21 cellular contexts compared by ENCODE assay signal in genomic region chr9:131663288-131663687, GRCh38.
DNase-seq lines count a peak whose midpoint lies in the region; ATAC-seq, FAIRE-seq and TF ChIP-seq lines count a peak whose summit lies in the region.
"Had no signal": no experiment of that assay in that cellular context is flagged by ENCODE, and none has a peak within 500 bp of the region (broad histone marks: within the 10 kb centered on the region; RNA-seq: fewer than 3 reads in every experiment).

No MANE protein-coding gene starts in this region.

- H4K20me1 ChIP-seq in HepG2 (ENCODE audit: insufficient read depth, low read length), result no peaks in the 10 kb centered on the region
- H4K20me1 ChIP-seq in SK-N-SH (ENCODE audit: insufficient read depth), result peaks cover 36% of the 10 kb centered on the region

- peaks cover 13% of the 10 kb centered on the region for H3K4me1 ChIP-seq in HepG2 (ENCODE audit: insufficient read depth, low read length)
- H3K4me1 ChIP-seq in right lobe of liver, result peaks cover 0 to 15% (median 6%) of the 10 kb centered on the region in 4 donors
- peaks cover 7 to 17% of the 10 kb centered on the region in 2 experiments for H3K4me1 ChIP-seq in SK-N-SH (ENCODE audit: control insufficient read depth in 1 of 2, insufficient read depth in 2 of 2, low read depth in 1 of 2, low read length in 1 of 2)

- H3K79me2 ChIP-seq in HepG2 (ENCODE audit: insufficient read depth, low read length) (peaks cover 25% of the 10 kb centered on the region), SK-N-SH (ENCODE audit: insufficient read depth) (peaks cover 55% of the 10 kb centered on the region)

- no peak overlapping the region for H3K4me2 ChIP-seq in HepG2 (ENCODE audit: low read depth, low read length)
- no peak overlapping the region for H3K4me2 ChIP-seq in SK-N-SH

- no peak overlapping the region for H3K4me3 Mint-ChIP-seq in brain
- peak overlapping the region; percentile 25 to 39 for H3K4me3 Mint-ChIP-seq in stimulated activated naive B cell treated with anti-CD40 and anti-IgM and Interleukin-4, amounts not matched to agents 10 μg/mL and 1 μg/mL and 100 μg/mL, for 72 hours
- H3K4me3 Mint-ChIP-seq: endodermal cell, H9, type B pancreatic cell had no signal

- CTCF ChIA-PET in HepG2 (lab: Yijun Ruan, JAX; ENCODE audit: low intra/inter-chr PET ratio, low total read pairs), result no interaction called here
- CTCF ChIA-PET in SK-N-SH (lab: Yijun Ruan, JAX), result interaction anchor here (1.4 kb wide), 1 partner anchor 9 kb away, joined by 3 read pairs; no protein-coding TSS in a partner anchor

- POLR2A ChIA-PET in HepG2 (lab: Yijun Ruan, JAX) (no interaction called here), SK-N-SH (lab: Yijun Ruan, JAX) (interaction anchor here (0.6 kb wide), 1 partner anchor 54 kb away, joined by 3 read pairs; no protein-coding TSS in a partner anchor)

- peaks cover 4% of the 10 kb centered on the region for H3F3A ChIP-seq in SK-N-SH (replicated peaks; ENCODE audit: insufficient read depth)

- H3K27me3 Mint-ChIP-seq in brain, result no peaks in the 10 kb centered on the region
- no peaks in the 10 kb centered on the region for H3K27me3 Mint-ChIP-seq in stimulated activated naive B cell treated with anti-CD40 and anti-IgM and Interleukin-4, amounts not matched to agents 10 μg/mL and 1 μg/mL and 100 μg/mL, for 72 hours
- H3K27me3 Mint-ChIP-seq: activated naive CD8-positive, alpha-beta T cell treated with anti-CD3 and anti-CD28 coated beads, Interleukin-2, amount 10 ng/mL, durations not matched to agents 7 days and 5 days; type B pancreatic cell had no signal

- DNase-seq in HepG2 (ENCODE audit: low spot score) (no peak), right lobe of liver (no peak), SK-N-SH (peak; percentile 76), COR-L47 (lab: John Stamatoyannopoulos, UW) (no peak), posterior cingulate gyrus (no peak), GM12892 (ENCODE audit: insufficient read length) (no peak)
- DNase-seq in stimulated activated naive B cell treated with anti-CD40 and anti-IgM and Interleukin-4, amounts not matched to agents 10 μg/mL and 1 μg/mL and 100 μg/mL, for 72 hours, result no peak
- DNase-seq: activated naive CD8-positive, alpha-beta T cell treated with anti-CD3 and anti-CD28 coated beads, Interleukin-2, amount 10 ng/mL, durations not matched to agents 7 days and 5 days; endodermal cell; H9; left cardiac atrium; MV-4-11; NCI-H187; NCI-H82; psoas muscle; stimulated activated CD4-positive, alpha-beta T cell treated with anti-CD3 and anti-CD28 coated beads, Interleukin-2, amount 100 ng/mL, for 24 hours; stomach; T-helper 9 cell had no signal

- TF ChIP-seq CTCF in HepG2 (CRISPR knock-in tag; IDR thresholded peaks at IDR 0.05), result no peak
- no peak for TF ChIP-seq CTCF in right lobe of liver (IDR thresholded peaks at IDR 0.05)
- TF ChIP-seq CTCF in SK-N-SH (IDR thresholded peaks at IDR 0.05), result no peak
- no peak for TF ChIP-seq CTCF in brain (conservative IDR thresholded peaks at IDR 0.05)

- no peaks in the 10 kb centered on the region for H3K9me2 ChIP-seq in SK-N-SH

- H3K4me3 ChIP-seq in HepG2 (replicated peaks in 1 of 3; ENCODE audit: insufficient read depth in 1 of 3, low read depth in 2 of 3, low read length in 3 of 3), result no peak overlapping the region
- no peak overlapping the region for H3K4me3 ChIP-seq in right lobe of liver
- no peak overlapping the region for H3K4me3 ChIP-seq in SK-N-SH (ENCODE audit: low read depth in 2 of 2, low read length in 1 of 2)
- H3K4me3 ChIP-seq: psoas muscle, stomach had no signal

- in situ Hi-C loops in HepG2 (cut with HindIII; ENCODE audit: extremely low pct_ligation_motif_present, low pct_unique_long_range_greater_than_20kb), result no loop called here

- BruUV-seq in HepG2 (replicated peaks; lab: Mats Ljungman, UMichigan), result no TSS peak

- H3K9me3 ChIP-seq in HepG2 (ENCODE audit: low read length) (no peaks in the 10 kb centered on the region), right lobe of liver (no peaks in the 10 kb centered on the region), SK-N-SH (no peaks in the 10 kb centered on the region)
- H3K9me3 ChIP-seq: psoas muscle, stomach had no signal

- H3K9ac ChIP-seq in HepG2 (ENCODE audit: insufficient read depth, low read depth, low read length) (no peak overlapping the region), SK-N-SH (no peak overlapping the region)

- intact Hi-C loops in HepG2 (cut with micrococcal nuclease; ENCODE audit: unreplicated experiment) (no loop called here), right lobe of liver (cut with DNase I) (no loop called here), posterior cingulate gyrus (cut with DNase I) (no loop called here)

- H3K27ac Mint-ChIP-seq in brain, result peak overlapping the region in 3 of 5 experiments; percentile 2 to 69 (median 8)
- H3K27ac Mint-ChIP-seq in stimulated activated naive B cell treated with anti-CD40 and anti-IgM and Interleukin-4, amounts not matched to agents 10 μg/mL and 1 μg/mL and 100 μg/mL, for 72 hours, result peak overlapping the region; percentile 3
- H3K27ac Mint-ChIP-seq: activated naive CD8-positive, alpha-beta T cell treated with anti-CD3 and anti-CD28 coated beads, Interleukin-2, amount 10 ng/mL, durations not matched to agents 7 days and 5 days; endodermal cell; type B pancreatic cell had no signal

- ATAC-seq in HepG2, result no peak
- no peak for ATAC-seq in right lobe of liver
- ATAC-seq in stimulated activated naive B cell treated with anti-CD40 and anti-IgM and Interleukin-4, amounts not matched to agents 10 μg/mL and 1 μg/mL and 100 μg/mL, for 72 hours (replicated peaks), result no peak
- ATAC-seq: activated CD4-positive, CD25-positive, alpha-beta regulatory T cell treated with anti-CD3 and anti-CD28 coated beads, Interleukin-2, amount 50 U/mL, for 24 hours; left cardiac atrium; psoas muscle had no signal

- no peak for TF ChIP-seq EP300 in HepG2 (IDR thresholded peaks at IDR 0.05; ENCODE audit: low read depth in 2 of 2, low read length in 2 of 2)
- TF ChIP-seq EP300 in HepG2 (CRISPR knock-in tag; IDR thresholded peaks at IDR 0.05; ENCODE audit: borderline replicate concordance), result no peak
- TF ChIP-seq EP300 in SK-N-SH (IDR thresholded peaks at IDR 0.05; ENCODE audit: borderline replicate concordance in 1 of 2, low read depth in 1 of 2, low read length in 1 of 2), result peak in 1 of 2 experiments; percentile 65; a peak in 2 of 4 replicates

- WGBS in HepG2 (ENCODE audit: low lambda C conversion rate), result 85% methylated on average over 5 of the region's 5 CpGs
- WGBS in right lobe of liver (ENCODE audit: insufficient coverage, low coverage, low lambda C conversion rate, missing lambda C conversion rate), result 75% methylated on average over 5 of the region's 5 CpGs
- 81% methylated on average over 5 of the region's 5 CpGs for WGBS in SK-N-SH (ENCODE audit: low lambda C conversion rate)

- no peak for FAIRE-seq in HepG2 (lab: Jason Lieb, UNC)
- FAIRE-seq in GM12892 (lab: Jason Lieb, UNC), result no peak

- H3K27ac ChIP-seq in HepG2 (ENCODE audit: extremely low read length, insufficient read depth, low read length) (no peak overlapping the region), right lobe of liver (no peak overlapping the region), SK-N-SH (ENCODE audit: low read depth in 2 of 2, low read length in 1 of 2) (peak overlapping the region in 1 of 2 experiments; percentile 30; a peak in 1 of 4 replicates)
- H3K27ac ChIP-seq: psoas muscle, stomach had no signal

- peaks cover 7 to 17% (median 10%) of the 10 kb centered on the region in 5 experiments for H3K9me3 Mint-ChIP-seq in brain
- H3K9me3 Mint-ChIP-seq in stimulated activated naive B cell treated with anti-CD40 and anti-IgM and Interleukin-4, amounts not matched to agents 10 μg/mL and 1 μg/mL and 100 μg/mL, for 72 hours, result no peaks in the 10 kb centered on the region
- H3K9me3 Mint-ChIP-seq: type B pancreatic cell had no signal

- TF ChIP-seq POLR2A in HepG2 (IDR thresholded peaks at IDR 0.05; ENCODE audit: insufficient read depth in 1 of 2, low read depth in 2 of 2, low read length in 2 of 2) (no peak), right lobe of liver (IDR thresholded peaks at IDR 0.05) (no peak), GM12892 (IDR thresholded peaks at IDR 0.05; ENCODE audit: low read depth, low read length) (no peak)

- H3K36me3 Mint-ChIP-seq in brain, result peaks cover 29% of the 10 kb centered on the region
- H3K36me3 Mint-ChIP-seq in stimulated activated naive B cell treated with anti-CD40 and anti-IgM and Interleukin-4, amounts not matched to agents 10 μg/mL and 1 μg/mL and 100 μg/mL, for 72 hours, result peaks cover 50 to 68% of the 10 kb centered on the region in 2 donors

- H3K27me3 ChIP-seq in HepG2 (ENCODE audit: control insufficient read depth in 1 of 2, insufficient read depth in 2 of 2, low read length in 2 of 2) (no peaks in the 10 kb centered on the region), right lobe of liver (no peaks in the 10 kb centered on the region), SK-N-SH (ENCODE audit: insufficient read depth) (no peaks in the 10 kb centered on the region)
- H3K27me3 ChIP-seq: stomach had no signal

- H2AFZ ChIP-seq in HepG2 (ENCODE audit: low read length) (no peak overlapping the region), SK-N-SH (ENCODE audit: low read depth) (no peak overlapping the region)

- H3K4me1 Mint-ChIP-seq in brain, result peaks cover 39% of the 10 kb centered on the region
- peaks cover 54 to 91% of the 10 kb centered on the region in 2 donors for H3K4me1 Mint-ChIP-seq in stimulated activated naive B cell treated with anti-CD40 and anti-IgM and Interleukin-4, amounts not matched to agents 10 μg/mL and 1 μg/mL and 100 μg/mL, for 72 hours

- H3K36me3 ChIP-seq in HepG2 (replicated peaks in 1 of 2; ENCODE audit: control insufficient read depth in 1 of 2, insufficient read depth in 2 of 2, low read length in 2 of 2), result no peaks in the 10 kb centered on the region; a peak in 1 of 5 replicates
- H3K36me3 ChIP-seq in right lobe of liver, result no peaks in the 10 kb centered on the region
- H3K36me3 ChIP-seq in SK-N-SH (replicated peaks in 1 of 2; ENCODE audit: control insufficient read depth in 1 of 2, insufficient read depth in 2 of 2, low read length in 1 of 2), result no peaks in the 10 kb centered on the region
- H3K36me3 ChIP-seq: stomach had no signal

- TF ChIP-seq RAD21 in HepG2 (CRISPR knock-in tag; IDR thresholded peaks at IDR 0.05) (no peak), SK-N-SH (IDR thresholded peaks at IDR 0.05; ENCODE audit: low read length) (no peak)

TF ChIP-seq in HepG2, 621 proteins besides CTCF, POLR2A, EP300 and RAD21:
- TF ChIP-seq ZNF562 (CRISPR knock-in tag; IDR thresholded peaks at IDR 0.05; ENCODE audit: borderline replicate concordance) (no peak), MAFK (conservative IDR thresholded peaks at IDR 0.05 in 1 of 2, IDR thresholded peaks at IDR 0.05 in 1 of 2; ENCODE audit: low read length in 2 of 2) (peak; percentile 24 to 26; a peak in 2 of 4 replicates)

TF ChIP-seq in SK-N-SH, 30 proteins besides CTCF, POLR2A, EP300 and RAD21 (continues in another document):
- TF ChIP-seq RCOR1 (IDR thresholded peaks at IDR 0.05; ENCODE audit: low read length), result peak; percentile 80; the same call in 1 of the 2 replicates
- TF ChIP-seq, protein P1, sequence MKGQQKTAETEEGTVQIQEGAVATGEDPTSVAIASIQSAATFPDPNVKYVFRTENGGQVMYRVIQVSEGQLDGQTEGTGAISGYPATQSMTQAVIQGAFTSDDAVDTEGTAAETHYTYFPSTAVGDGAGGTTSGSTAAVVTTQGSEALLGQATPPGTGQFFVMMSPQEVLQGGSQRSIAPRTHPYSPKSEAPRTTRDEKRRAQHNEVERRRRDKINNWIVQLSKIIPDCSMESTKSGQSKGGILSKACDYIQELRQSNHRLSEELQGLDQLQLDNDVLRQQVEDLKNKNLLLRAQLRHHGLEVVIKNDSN (IDR thresholded peaks at IDR 0.05; ENCODE audit: borderline replicate concordance, low read depth), result no peak

Comparison
In these comparisons a context has a peak if more than half of its experiments do, and no peak if none do; other contexts are left out.
1. H3K4me3 Mint-ChIP-seq: peak in stimulated activated naive B cell treated with anti-CD40 and anti-IgM and Interleukin-4, amounts not matched to agents 10 μg/mL and 1 μg/mL and 100 μg/mL, for 72 hours (2 of 2); none in brain (0 of 5).
2. Of the 25 proteins assayed by ChIP-seq in both HepG2 and SK-N-SH: peak only in HepG2: none; only in SK-N-SH: CHD2 and MXI1; in both: none; in neither: 22; mixed calls (peak in some experiments, not most) for 1.